9 cellular contexts compared by ENCODE assay signal in genomic region chr15:85708402-85708932, GRCh38.
DNase-seq lines count a peak whose midpoint lies in the region; ATAC-seq and TF ChIP-seq lines count a peak whose summit lies in the region.
"Had no signal": no experiment of that assay in that cellular context is flagged by ENCODE, and none has a peak within 500 bp of the region (broad histone marks: within the 10 kb centered on the region; RNA-seq: fewer than 3 reads in every experiment).

No MANE protein-coding gene starts in this region.

- DNase-seq in CD14-positive monocyte (ENCODE audit: low spot score) (no peak), Peyer's patch (no peak), esophagus squamous epithelium (lab: John Stamatoyannopoulos, UW) (no peak), NCI-H1105 treated with DMSO at 0.1 percent for 48 hours (lab: John Stamatoyannopoulos, UW) (no peak), GOT3 (lab: John Stamatoyannopoulos, UW) (no peak)
- DNase-seq: NCI-H1694 treated with DMSO at 0.1 percent for 48 hours had no signal

- H3K27me3 ChIP-seq in Peyer's patch (no peaks in the 10 kb centered on the region), esophagus squamous epithelium (no peaks in the 10 kb centered on the region)

- peak overlapping the region; percentile 11 to 83 (median 80) for H3K27ac ChIP-seq in Peyer's patch
- H3K27ac ChIP-seq in esophagus squamous epithelium = peak overlapping the region in 3 of 4 donors; percentile 82 to 89 (median 82)

- H3K4me1 Mint-ChIP-seq in CD14-positive monocyte = peaks cover 29% of the 10 kb centered on the region
- H3K4me1 Mint-ChIP-seq in nephron = peaks cover 59% of the 10 kb centered on the region

- peaks cover 75 to 94% of the 10 kb centered on the region in 2 donors for H3K36me3 Mint-ChIP-seq in CD14-positive monocyte
- H3K36me3 Mint-ChIP-seq in nephron (ENCODE audit: low read depth) = peaks cover 50% of the 10 kb centered on the region

- no peak overlapping the region for H3K4me3 Mint-ChIP-seq in CD14-positive monocyte
- peak overlapping the region; percentile 21 to 37 (median 31) for H3K4me3 Mint-ChIP-seq in nephron

- TF ChIP-seq POLR2A in Peyer's patch (IDR thresholded peaks at IDR 0.05) = no peak
- TF ChIP-seq POLR2A in esophagus squamous epithelium (IDR thresholded peaks at IDR 0.05) = no peak

- H3K36me3 ChIP-seq in Peyer's patch (peaks cover 0 to 59% (median 0%) of the 10 kb centered on the region in 3 donors), esophagus squamous epithelium (peaks cover 4 to 83% (median 7%) of the 10 kb centered on the region in 3 donors)

- H3K4me1 ChIP-seq in Peyer's patch (peaks cover 3 to 31% (median 26%) of the 10 kb centered on the region in 4 donors), esophagus squamous epithelium (peaks cover 0 to 64% (median 43%) of the 10 kb centered on the region in 3 donors)

- peak overlapping the region in 4 of 7 donors; percentile 2 to 98 (median 30) for H3K27ac Mint-ChIP-seq in CD14-positive monocyte
- H3K27ac Mint-ChIP-seq in nephron = peak overlapping the region; percentile 88 to 95 (median 92)

- no peaks in the 10 kb centered on the region for H3K9me3 ChIP-seq in Peyer's patch
- H3K9me3 ChIP-seq in esophagus squamous epithelium = no peaks in the 10 kb centered on the region

- WGBS in esophagus squamous epithelium, 2 donors = 60 to 67% methylated on average over 6 of the region's 6 CpGs

- intact Hi-C loops in CD14-positive monocyte (cut with micrococcal nuclease) = no loop called here
- intact Hi-C loops in esophagus squamous epithelium (cut with DNase I) = no loop called here

- TF ChIP-seq CTCF in CD14-positive monocyte (IDR thresholded peaks at IDR 0.05) = no peak
- TF ChIP-seq CTCF in Peyer's patch (IDR thresholded peaks at IDR 0.05) = no peak
- no peak for TF ChIP-seq CTCF in esophagus squamous epithelium (IDR thresholded peaks at IDR 0.05)
- TF ChIP-seq CTCF in nephron (IDR thresholded peaks at IDR 0.05; ENCODE audit: unreplicated experiment in 3 of 3) = no peak

- H3K4me3 ChIP-seq in Peyer's patch = no peak overlapping the region
- no peak overlapping the region for H3K4me3 ChIP-seq in esophagus squamous epithelium

- no peaks in the 10 kb centered on the region for H3K27me3 Mint-ChIP-seq in CD14-positive monocyte (ENCODE audit: low read depth in 3 of 3)
- no peaks in the 10 kb centered on the region for H3K27me3 Mint-ChIP-seq in nephron (ENCODE audit: low read depth)

- H3K9me3 Mint-ChIP-seq in CD14-positive monocyte (no peaks in the 10 kb centered on the region), nephron (no peaks in the 10 kb centered on the region)

- ATAC-seq in HG03565 (IDR thresholded peaks at IDR 0.05; ENCODE audit: unreplicated experiment) (no peak), GM21723 (IDR thresholded peaks at IDR 0.05; ENCODE audit: unreplicated experiment) (no peak)

Comparison
In these comparisons a context has a peak if more than half of its experiments do, and no peak if none do; other contexts are left out.
1. H3K4me3 Mint-ChIP-seq: peak in nephron (3 of 3); none in CD14-positive monocyte (0 of 2).